Comparison of ENCODE assay signal across 1 cellular context in the genomic region with DNA sequence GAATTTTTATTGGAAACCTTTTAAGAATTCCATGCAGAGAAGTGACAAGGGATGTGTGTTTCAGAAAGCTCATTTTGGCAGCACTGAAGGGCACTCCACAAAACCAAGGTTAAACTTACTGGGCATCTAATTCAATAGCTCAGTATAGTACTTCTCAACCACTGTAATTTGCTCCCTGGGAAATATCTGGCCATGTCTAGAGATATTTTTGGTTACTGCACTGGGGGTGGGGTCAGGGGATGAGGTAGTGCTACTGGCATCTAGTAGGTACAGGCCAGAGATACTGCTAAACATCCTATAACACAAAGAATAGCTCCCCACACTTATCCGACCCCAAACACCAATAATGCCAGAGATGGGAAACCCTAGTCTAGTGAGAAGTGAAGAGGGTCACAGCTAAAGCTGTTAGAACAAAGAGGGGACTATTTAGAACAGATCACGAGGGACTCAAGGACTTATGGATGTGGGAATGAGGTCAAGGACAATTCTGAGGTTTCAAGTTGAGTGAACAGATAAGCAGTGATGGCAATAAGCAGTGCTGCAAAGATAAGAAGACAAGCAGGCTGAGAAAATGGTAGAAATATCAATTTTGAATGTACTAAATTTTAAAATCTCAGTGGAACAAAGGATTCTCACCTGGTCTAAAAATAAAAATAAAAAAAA.
TF ChIP-seq lines count a peak whose summit lies in the region.

No MANE protein-coding gene starts in this region.

TF ChIP-seq in HepG2, 621 proteins besides CTCF, POLR2A, EP300 and RAD21 (continues in another document):
- TF ChIP-seq AHR (CRISPR knock-in tag; IDR thresholded peaks at IDR 0.05) (no peak), NR2F6 (IDR thresholded peaks at IDR 0.05) (peak; percentile 39; the same call in 1 of the 2 replicates), NR2F6 (CRISPR knock-in tag; IDR thresholded peaks at IDR 0.05) (peak; percentile 66), RXRB (CRISPR knock-in tag; IDR thresholded peaks at IDR 0.05; ENCODE audit: borderline replicate concordance) (peak; percentile 55; the same call in 1 of the 2 replicates), KMT2B (CRISPR knock-in tag; IDR thresholded peaks at IDR 0.05) (no peak), SOX6 (IDR thresholded peaks at IDR 0.05) (no peak), SOX6 (CRISPR knock-in tag; IDR thresholded peaks at IDR 0.05) (0 out of 2 replicates have a peak, but pooled peaks have one; percentile 37), MBNL3 (CRISPR knock-in tag; conservative IDR thresholded peaks at IDR 0.05) (no peak), SOX13 (IDR thresholded peaks at IDR 0.05) (no peak), SOX13 (CRISPR knock-in tag; conservative IDR thresholded peaks at IDR 0.05 in 1 of 2, IDR thresholded peaks at IDR 0.05 in 1 of 2) (peak in 1 of 2 experiments; percentile 80; a peak in 2 of 4 replicates), FOXA1 (IDR thresholded peaks at IDR 0.05) (no peak), FOXA1 (CRISPR knock-in tag; IDR thresholded peaks at IDR 0.05) (no peak), RARA (CRISPR knock-in tag; IDR thresholded peaks at IDR 0.05) (peak; percentile 76), GATAD2A (CRISPR knock-in tag; IDR thresholded peaks at IDR 0.05) (peak; percentile 67), WIZ (CRISPR knock-in tag; IDR thresholded peaks at IDR 0.05) (no peak), RBFOX2 (IDR thresholded peaks at IDR 0.05; ENCODE audit: low read depth, low read length) (0 out of 2 replicates have a peak, but pooled peaks have one; percentile 24), NR1H2 (CRISPR knock-in tag; IDR thresholded peaks at IDR 0.05; ENCODE audit: borderline replicate concordance, low read depth) (no peak), CC2D1A (CRISPR knock-in tag; IDR thresholded peaks at IDR 0.05) (no peak), CSRNP2 (CRISPR knock-in tag; conservative IDR thresholded peaks at IDR 0.05; ENCODE audit: low read depth) (no peak), FOXA3 (CRISPR knock-in tag; IDR thresholded peaks at IDR 0.05) (no peak), ZNF562 (CRISPR knock-in tag; IDR thresholded peaks at IDR 0.05; ENCODE audit: borderline replicate concordance) (no peak), ZNF7 (CRISPR knock-in tag; IDR thresholded peaks at IDR 0.05) (no peak), ZHX1 (CRISPR knock-in tag; IDR thresholded peaks at IDR 0.05; ENCODE audit: low read depth) (no peak), NCOA2 (CRISPR knock-in tag; IDR thresholded peaks at IDR 0.05) (peak; percentile 78), EED (CRISPR knock-in tag; IDR thresholded peaks at IDR 0.05) (no peak), SOX5 (CRISPR knock-in tag; IDR thresholded peaks at IDR 0.05; ENCODE audit: borderline replicate concordance) (peak; percentile 26; the same call in 1 of the 2 replicates), TCF7 (IDR thresholded peaks at IDR 0.05; ENCODE audit: low read depth) (no peak), ZSCAN31 (CRISPR knock-in tag; IDR thresholded peaks at IDR 0.05; ENCODE audit: low read depth) (no peak), KDM5A (IDR thresholded peaks at IDR 0.05; ENCODE audit: borderline replicate concordance, low read length) (no peak), BCL6 (CRISPR knock-in tag; IDR thresholded peaks at IDR 0.05) (peak; percentile 56; the same call in 1 of the 2 replicates), ZNF709 (CRISPR knock-in tag; IDR thresholded peaks at IDR 0.05) (no peak), ZNF160 (CRISPR knock-in tag; IDR thresholded peaks at IDR 0.05) (no peak), THRA (CRISPR knock-in tag; IDR thresholded peaks at IDR 0.05; ENCODE audit: borderline replicate concordance) (peak; percentile 80; the same call in 1 of the 2 replicates), ZNF230 (CRISPR knock-in tag; IDR thresholded peaks at IDR 0.05) (no peak), MAFF (IDR thresholded peaks at IDR 0.05; ENCODE audit: low read depth, low read length) (no peak), ZNF724P (CRISPR knock-in tag; IDR thresholded peaks at IDR 0.05; ENCODE audit: borderline replicate concordance) (no peak), CHCHD3 (CRISPR knock-in tag; IDR thresholded peaks at IDR 0.05) (no peak), ZFP41 (CRISPR knock-in tag; IDR thresholded peaks at IDR 0.05; ENCODE audit: borderline replicate concordance) (no peak), FOSL2 (CRISPR knock-in tag; IDR thresholded peaks at IDR 0.05) (peak; percentile 65)
- TF ChIP-seq, protein P1, sequence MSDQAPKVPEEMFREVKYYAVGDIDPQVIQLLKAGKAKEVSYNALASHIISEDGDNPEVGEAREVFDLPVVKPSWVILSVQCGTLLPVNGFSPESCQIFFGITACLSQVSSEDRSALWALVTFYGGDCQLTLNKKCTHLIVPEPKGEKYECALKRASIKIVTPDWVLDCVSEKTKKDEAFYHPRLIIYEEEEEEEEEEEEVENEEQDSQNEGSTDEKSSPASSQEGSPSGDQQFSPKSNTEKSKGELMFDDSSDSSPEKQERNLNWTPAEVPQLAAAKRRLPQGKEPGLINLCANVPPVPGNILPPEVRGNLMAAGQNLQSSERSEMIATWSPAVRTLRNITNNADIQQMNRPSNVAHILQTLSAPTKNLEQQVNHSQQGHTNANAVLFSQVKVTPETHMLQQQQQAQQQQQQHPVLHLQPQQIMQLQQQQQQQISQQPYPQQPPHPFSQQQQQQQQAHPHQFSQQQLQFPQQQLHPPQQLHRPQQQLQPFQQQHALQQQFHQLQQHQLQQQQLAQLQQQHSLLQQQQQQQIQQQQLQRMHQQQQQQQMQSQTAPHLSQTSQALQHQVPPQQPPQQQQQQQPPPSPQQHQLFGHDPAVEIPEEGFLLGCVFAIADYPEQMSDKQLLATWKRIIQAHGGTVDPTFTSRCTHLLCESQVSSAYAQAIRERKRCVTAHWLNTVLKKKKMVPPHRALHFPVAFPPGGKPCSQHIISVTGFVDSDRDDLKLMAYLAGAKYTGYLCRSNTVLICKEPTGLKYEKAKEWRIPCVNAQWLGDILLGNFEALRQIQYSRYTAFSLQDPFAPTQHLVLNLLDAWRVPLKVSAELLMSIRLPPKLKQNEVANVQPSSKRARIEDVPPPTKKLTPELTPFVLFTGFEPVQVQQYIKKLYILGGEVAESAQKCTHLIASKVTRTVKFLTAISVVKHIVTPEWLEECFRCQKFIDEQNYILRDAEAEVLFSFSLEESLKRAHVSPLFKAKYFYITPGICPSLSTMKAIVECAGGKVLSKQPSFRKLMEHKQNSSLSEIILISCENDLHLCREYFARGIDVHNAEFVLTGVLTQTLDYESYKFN (CRISPR knock-in tag; conservative IDR thresholded peaks at IDR 0.05): peak; percentile 48; the same call in 1 of the 2 replicates
- TF ChIP-seq, protein P2, sequence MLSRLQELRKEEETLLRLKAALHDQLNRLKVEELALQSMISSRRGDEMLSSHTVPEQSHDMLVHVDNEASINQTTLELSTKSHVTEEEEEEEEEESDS (CRISPR knock-in tag; IDR thresholded peaks at IDR 0.05; ENCODE audit: borderline replicate concordance): no peak
- TF ChIP-seq, protein P3, sequence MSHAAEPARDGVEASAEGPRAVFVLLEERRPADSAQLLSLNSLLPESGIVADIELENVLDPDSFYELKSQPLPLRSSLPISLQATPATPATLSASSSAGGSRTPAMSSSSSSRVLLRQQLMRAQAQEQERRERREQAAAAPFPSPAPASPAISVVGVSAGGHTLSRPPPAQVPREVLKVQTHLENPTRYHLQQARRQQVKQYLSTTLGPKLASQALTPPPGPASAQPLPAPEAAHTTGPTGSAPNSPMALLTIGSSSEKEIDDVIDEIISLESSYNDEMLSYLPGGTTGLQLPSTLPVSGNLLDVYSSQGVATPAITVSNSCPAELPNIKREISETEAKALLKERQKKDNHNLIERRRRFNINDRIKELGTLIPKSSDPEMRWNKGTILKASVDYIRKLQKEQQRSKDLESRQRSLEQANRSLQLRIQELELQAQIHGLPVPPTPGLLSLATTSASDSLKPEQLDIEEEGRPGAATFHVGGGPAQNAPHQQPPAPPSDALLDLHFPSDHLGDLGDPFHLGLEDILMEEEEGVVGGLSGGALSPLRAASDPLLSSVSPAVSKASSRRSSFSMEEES (CRISPR knock-in tag; IDR thresholded peaks at IDR 0.05): peak; percentile 82
- TF ChIP-seq, protein P4, sequence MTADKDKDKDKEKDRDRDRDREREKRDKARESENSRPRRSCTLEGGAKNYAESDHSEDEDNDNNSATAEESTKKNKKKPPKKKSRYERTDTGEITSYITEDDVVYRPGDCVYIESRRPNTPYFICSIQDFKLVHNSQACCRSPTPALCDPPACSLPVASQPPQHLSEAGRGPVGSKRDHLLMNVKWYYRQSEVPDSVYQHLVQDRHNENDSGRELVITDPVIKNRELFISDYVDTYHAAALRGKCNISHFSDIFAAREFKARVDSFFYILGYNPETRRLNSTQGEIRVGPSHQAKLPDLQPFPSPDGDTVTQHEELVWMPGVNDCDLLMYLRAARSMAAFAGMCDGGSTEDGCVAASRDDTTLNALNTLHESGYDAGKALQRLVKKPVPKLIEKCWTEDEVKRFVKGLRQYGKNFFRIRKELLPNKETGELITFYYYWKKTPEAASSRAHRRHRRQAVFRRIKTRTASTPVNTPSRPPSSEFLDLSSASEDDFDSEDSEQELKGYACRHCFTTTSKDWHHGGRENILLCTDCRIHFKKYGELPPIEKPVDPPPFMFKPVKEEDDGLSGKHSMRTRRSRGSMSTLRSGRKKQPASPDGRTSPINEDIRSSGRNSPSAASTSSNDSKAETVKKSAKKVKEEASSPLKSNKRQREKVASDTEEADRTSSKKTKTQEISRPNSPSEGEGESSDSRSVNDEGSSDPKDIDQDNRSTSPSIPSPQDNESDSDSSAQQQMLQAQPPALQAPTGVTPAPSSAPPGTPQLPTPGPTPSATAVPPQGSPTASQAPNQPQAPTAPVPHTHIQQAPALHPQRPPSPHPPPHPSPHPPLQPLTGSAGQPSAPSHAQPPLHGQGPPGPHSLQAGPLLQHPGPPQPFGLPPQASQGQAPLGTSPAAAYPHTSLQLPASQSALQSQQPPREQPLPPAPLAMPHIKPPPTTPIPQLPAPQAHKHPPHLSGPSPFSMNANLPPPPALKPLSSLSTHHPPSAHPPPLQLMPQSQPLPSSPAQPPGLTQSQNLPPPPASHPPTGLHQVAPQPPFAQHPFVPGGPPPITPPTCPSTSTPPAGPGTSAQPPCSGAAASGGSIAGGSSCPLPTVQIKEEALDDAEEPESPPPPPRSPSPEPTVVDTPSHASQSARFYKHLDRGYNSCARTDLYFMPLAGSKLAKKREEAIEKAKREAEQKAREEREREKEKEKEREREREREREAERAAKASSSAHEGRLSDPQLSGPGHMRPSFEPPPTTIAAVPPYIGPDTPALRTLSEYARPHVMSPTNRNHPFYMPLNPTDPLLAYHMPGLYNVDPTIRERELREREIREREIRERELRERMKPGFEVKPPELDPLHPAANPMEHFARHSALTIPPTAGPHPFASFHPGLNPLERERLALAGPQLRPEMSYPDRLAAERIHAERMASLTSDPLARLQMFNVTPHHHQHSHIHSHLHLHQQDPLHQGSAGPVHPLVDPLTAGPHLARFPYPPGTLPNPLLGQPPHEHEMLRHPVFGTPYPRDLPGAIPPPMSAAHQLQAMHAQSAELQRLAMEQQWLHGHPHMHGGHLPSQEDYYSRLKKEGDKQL (CRISPR knock-in tag; IDR thresholded peaks at IDR 0.05; ENCODE audit: low read depth): no peak
- TF ChIP-seq, protein P5, sequence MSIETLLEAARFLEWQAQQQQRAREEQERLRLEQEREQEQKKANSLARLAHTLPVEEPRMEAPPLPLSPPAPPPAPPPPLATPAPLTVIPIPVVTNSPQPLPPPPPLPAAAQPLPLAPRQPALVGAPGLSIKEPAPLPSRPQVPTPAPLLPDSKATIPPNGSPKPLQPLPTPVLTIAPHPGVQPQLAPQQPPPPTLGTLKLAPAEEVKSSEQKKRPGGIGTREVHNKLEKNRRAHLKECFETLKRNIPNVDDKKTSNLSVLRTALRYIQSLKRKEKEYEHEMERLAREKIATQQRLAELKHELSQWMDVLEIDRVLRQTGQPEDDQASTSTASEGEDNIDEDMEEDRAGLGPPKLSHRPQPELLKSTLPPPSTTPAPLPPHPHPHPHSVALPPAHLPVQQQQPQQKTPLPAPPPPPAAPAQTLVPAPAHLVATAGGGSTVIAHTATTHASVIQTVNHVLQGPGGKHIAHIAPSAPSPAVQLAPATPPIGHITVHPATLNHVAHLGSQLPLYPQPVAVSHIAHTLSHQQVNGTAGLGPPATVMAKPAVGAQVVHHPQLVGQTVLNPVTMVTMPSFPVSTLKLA (IDR thresholded peaks at IDR 0.05): no peak
